21 cellular contexts compared by ENCODE assay signal in the genomic region with DNA sequence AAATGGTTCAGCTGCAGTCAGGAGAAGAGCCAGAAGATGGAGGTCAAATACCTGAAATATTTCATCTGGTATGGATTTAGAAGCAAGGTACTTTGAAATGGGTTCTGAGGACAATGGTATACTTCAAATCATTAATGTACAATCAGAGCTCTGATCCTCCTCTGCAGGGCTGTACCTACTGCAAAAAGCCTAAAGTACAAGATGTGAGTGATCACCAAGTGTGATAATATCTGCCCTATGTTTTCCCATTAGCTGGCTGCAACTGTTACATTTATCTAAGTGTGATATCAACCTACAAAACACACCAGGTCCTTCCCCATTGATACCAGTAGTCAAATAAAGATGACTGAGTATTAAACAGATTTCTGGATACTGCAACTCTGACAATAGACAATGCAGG. TPM values are rescaled to one million over a fixed set of nuclear protein-coding genes. Genes with fewer than 3 reads are reported as not detected.
DNase-seq lines count a peak whose midpoint lies in the region; FAIRE-seq and TF ChIP-seq lines count a peak whose summit lies in the region.
"Had no signal": no experiment of that assay in that cellular context is flagged by ENCODE, and none has a peak within 500 bp of the region (broad histone marks: within the 10 kb centered on the region; RNA-seq: fewer than 3 reads in every experiment).

No MANE protein-coding gene starts in this region.

- no peaks in the 10 kb centered on the region for H3K36me3 ChIP-seq in astrocyte (ENCODE audit: insufficient read depth, low read length)
- H3K36me3 ChIP-seq: BLaER1 had no signal

- no peak overlapping the region for H3K27ac ChIP-seq in astrocyte (ENCODE audit: low read depth, low read length)
- H3K27ac ChIP-seq: 22Rv1, BLaER1, C4-2B had no signal

- peaks cover 3% of the 10 kb centered on the region for H3K4me1 Mint-ChIP-seq in astrocyte (ENCODE audit: low read depth, unreplicated experiment)
- H3K4me1 Mint-ChIP-seq: B cell; CD4-positive, CD25-positive, alpha-beta regulatory T cell; GM23338; H9 had no signal

- no peaks in the 10 kb centered on the region for H3K79me2 ChIP-seq in astrocyte (ENCODE audit: insufficient read depth, low read length)

- H3K4me3 ChIP-seq in astrocyte (ENCODE audit: insufficient read depth, low read depth, low read length) = no peak overlapping the region
- H3K4me3 ChIP-seq: BLaER1, GM23338 had no signal

- no peak overlapping the region for H2AFZ ChIP-seq in astrocyte (ENCODE audit: low read depth, low read length)
- H2AFZ ChIP-seq: GM23338 had no signal

- H3K9me3 ChIP-seq in astrocyte (ENCODE audit: insufficient read depth, low read depth, low read length) = no peaks in the 10 kb centered on the region

- H3K36me3 Mint-ChIP-seq in astrocyte (ENCODE audit: low read depth, unreplicated experiment) = peaks cover 7% of the 10 kb centered on the region
- H3K36me3 Mint-ChIP-seq: CD4-positive, CD25-positive, alpha-beta regulatory T cell; CD8-positive, alpha-beta T cell had no signal

- no peak overlapping the region for H3K4me2 ChIP-seq in astrocyte (ENCODE audit: low read length)
- H3K4me2 ChIP-seq: BLaER1, GM23338 had no signal

- no peaks in the 10 kb centered on the region for H3K27me3 Mint-ChIP-seq in astrocyte (ENCODE audit: low read depth, unreplicated experiment)
- H3K27me3 Mint-ChIP-seq: B cell; CD4-positive, CD25-positive, alpha-beta regulatory T cell had no signal

- H3K27ac Mint-ChIP-seq in astrocyte (ENCODE audit: unreplicated experiment) = no peak overlapping the region
- H3K27ac Mint-ChIP-seq: B cell; CD4-positive, CD25-positive, alpha-beta regulatory T cell; CD8-positive, alpha-beta T cell; GM23338; H9 had no signal

- DNase-seq in DMS 273 treated with DMSO at 0.1 percent for 48 hours (lab: John Stamatoyannopoulos, UW) = peak; percentile 1
- DNase-seq in DMS 273 (lab: John Stamatoyannopoulos, UW; ENCODE audit: unreplicated experiment) = no peak
- DNase-seq in GM19239 (ENCODE audit: insufficient read length, low spot score) = no peak
- peak; percentile 42 for DNase-seq in NCI-H146 treated with DMSO at 0.1 percent for 48 hours (lab: John Stamatoyannopoulos, UW; ENCODE audit: unreplicated experiment)
- DNase-seq in astrocyte (ENCODE audit: low read depth) = no peak
- DNase-seq in NCI-H510A (lab: John Stamatoyannopoulos, UW) = no peak
- no peak for DNase-seq in SHP77 (lab: John Stamatoyannopoulos, UW)
- DNase-seq: CD4-positive, CD25-positive, alpha-beta regulatory T cell; CD8-positive, alpha-beta T cell; DMS153; DND-41; H9 had no signal

- H3K9ac ChIP-seq in astrocyte (ENCODE audit: low read length) = no peak overlapping the region
- H3K9ac ChIP-seq: BLaER1 had no signal

- no peaks in the 10 kb centered on the region for H4K20me1 ChIP-seq in astrocyte (ENCODE audit: insufficient read depth, low read length)
- H4K20me1 ChIP-seq: BLaER1 had no signal

- H3K27me3 ChIP-seq in astrocyte (ENCODE audit: insufficient read depth, low read length) = no peaks in the 10 kb centered on the region

- peaks cover 3% of the 10 kb centered on the region for H3K9me3 Mint-ChIP-seq in astrocyte (ENCODE audit: unreplicated experiment)
- H3K9me3 Mint-ChIP-seq: CD8-positive, alpha-beta T cell had no signal

- H3K4me3 Mint-ChIP-seq in astrocyte (ENCODE audit: unreplicated experiment) = no peak overlapping the region
- H3K4me3 Mint-ChIP-seq: B cell; CD4-positive, CD25-positive, alpha-beta regulatory T cell; CD8-positive, alpha-beta T cell; GM23338; H9 had no signal

- FAIRE-seq in GM19239 (lab: Jason Lieb, UNC) (peak; percentile 37), astrocyte (lab: Jason Lieb, UNC) (peak; percentile 72)
- FAIRE-seq: A204.1, D721Med, G401.6, GM12892 had no signal

- H3K4me1 ChIP-seq in astrocyte (ENCODE audit: insufficient read depth, low read length) = no peaks in the 10 kb centered on the region
- H3K4me1 ChIP-seq: BLaER1 had no signal

- TF ChIP-seq CTCF in astrocyte (IDR thresholded peaks at IDR 0.05; ENCODE audit: insufficient read depth, low read depth, low read length) = no peak

RNA-seq across cellular contexts. Expression of gene HDX, which starts 25.1 kb away (rescaled TPM):
- 8.9 and 9.9 TPM in 2 replicates for total RNA-seq in astrocyte

Comparison
In these comparisons a context has a peak if more than half of its experiments do, and no peak if none do; other contexts are left out.
1. DNase-seq: peak in DMS 273 treated with DMSO at 0.1 percent for 48 hours (single experiment) and NCI-H146 treated with DMSO at 0.1 percent for 48 hours (single experiment); none in DMS 273 (single experiment), GM19239 (single experiment), astrocyte (single experiment), NCI-H510A (single experiment) and SHP77 (0 of 2).